In the genomic region with DNA sequence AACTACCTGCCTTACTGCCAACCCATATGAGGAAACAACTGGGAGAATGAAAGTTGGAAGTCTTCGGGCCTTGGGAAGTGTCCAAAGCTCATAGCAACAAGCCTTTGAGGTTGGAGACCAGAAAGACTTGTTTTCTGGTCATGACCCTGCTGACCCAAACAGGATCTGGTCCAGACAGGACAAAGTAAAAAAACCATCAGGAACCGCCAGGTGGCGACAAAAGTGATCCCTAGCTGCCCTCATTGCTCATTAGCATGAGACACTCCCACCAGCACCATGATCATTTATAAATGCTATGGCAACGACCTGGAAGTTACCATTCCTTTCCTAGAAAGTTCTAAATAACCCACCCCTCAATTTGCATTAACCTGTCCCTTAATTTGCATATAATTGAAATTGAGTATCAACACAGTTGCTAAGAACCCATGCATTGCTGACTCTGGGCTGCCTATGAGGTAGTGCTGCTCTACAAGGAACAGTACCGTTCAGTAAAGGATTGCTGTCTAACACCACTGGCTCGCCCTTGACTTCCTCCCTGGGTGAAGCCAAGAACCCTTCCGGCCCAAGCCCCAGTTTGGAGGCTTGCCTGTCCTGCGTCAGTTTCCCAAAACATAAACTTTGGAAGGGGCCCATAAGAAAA, we compare ENCODE assay signal across 8 cellular contexts.
DNase-seq lines count a peak whose midpoint lies in the region; FAIRE-seq and TF ChIP-seq lines count a peak whose summit lies in the region.

No MANE protein-coding gene starts in this region.

- no peaks in the 10 kb centered on the region for H3K36me3 ChIP-seq in bronchial epithelial cell (ENCODE audit: control insufficient read depth, insufficient read depth, low read length)

- DNase-seq in EL (peak; percentile 41), HFFc6 (peak; percentile 27), RPMI8226 (peak; percentile 65), bronchial epithelial cell (ENCODE audit: low read depth) (peak; percentile 32), NCI-H2227 treated with DMSO at 0.1 percent for 48 hours (lab: John Stamatoyannopoulos, UW) (no peak), hippocampal formation (lab: John Stamatoyannopoulos, UW) (no peak), hepatic stellate cell (ENCODE audit: low spot score) (no peak)
- DNase-seq in stimulated activated CD4-positive, alpha-beta T cell treated with anti-CD3 and anti-CD28 coated beads, Interleukin-12 subunit alpha, Interleukin-12 subunit beta, amount 100 ng/mL, for 4 hours = peak; percentile 36

- no peaks in the 10 kb centered on the region; the same call in none of the 2 replicates for H3K27me3 Mint-ChIP-seq in HFFc6 (ENCODE audit: insufficient read depth)

- H3K4me3 ChIP-seq in bronchial epithelial cell (ENCODE audit: low read depth, low read length) = no peak overlapping the region

- peaks cover 10% of the 10 kb centered on the region; the same call in 1 of the 2 replicates for H3K4me1 Mint-ChIP-seq in HFFc6 (ENCODE audit: low read depth)

- H3K36me3 Mint-ChIP-seq in HFFc6 (ENCODE audit: low read depth) = no peaks in the 10 kb centered on the region

- H3K9me3 Mint-ChIP-seq in HFFc6 = no peaks in the 10 kb centered on the region

- no peak overlapping the region for H3K27ac Mint-ChIP-seq in HFFc6

- FAIRE-seq in bronchial epithelial cell (lab: Jason Lieb, UNC) = peak; percentile 58

- TF ChIP-seq CTCF in HFFc6 (IDR thresholded peaks at IDR 0.05) (peak; percentile 82), bronchial epithelial cell (IDR thresholded peaks at IDR 0.05; ENCODE audit: insufficient read depth, low read length, severe bottlenecking) (peak; percentile 60)

- H3K27me3 ChIP-seq in bronchial epithelial cell (ENCODE audit: control insufficient read depth, insufficient read depth, low read length) = no peaks in the 10 kb centered on the region

- H3K4me3 Mint-ChIP-seq in HFFc6 = no peak overlapping the region

Comparison
In these comparisons a context has a peak if more than half of its experiments do, and no peak if none do; other contexts are left out.
1. DNase-seq: peak in EL (single experiment), HFFc6 (single experiment), RPMI8226 (single experiment), bronchial epithelial cell (single experiment) and stimulated activated CD4-positive, alpha-beta T cell treated with anti-CD3 and anti-CD28 coated beads, Interleukin-12 subunit alpha, Interleukin-12 subunit beta, amount 100 ng/mL, for 4 hours (single experiment); none in NCI-H2227 treated with DMSO at 0.1 percent for 48 hours (single experiment), hippocampal formation (0 of 2) and hepatic stellate cell (single experiment).